In the genomic region with DNA sequence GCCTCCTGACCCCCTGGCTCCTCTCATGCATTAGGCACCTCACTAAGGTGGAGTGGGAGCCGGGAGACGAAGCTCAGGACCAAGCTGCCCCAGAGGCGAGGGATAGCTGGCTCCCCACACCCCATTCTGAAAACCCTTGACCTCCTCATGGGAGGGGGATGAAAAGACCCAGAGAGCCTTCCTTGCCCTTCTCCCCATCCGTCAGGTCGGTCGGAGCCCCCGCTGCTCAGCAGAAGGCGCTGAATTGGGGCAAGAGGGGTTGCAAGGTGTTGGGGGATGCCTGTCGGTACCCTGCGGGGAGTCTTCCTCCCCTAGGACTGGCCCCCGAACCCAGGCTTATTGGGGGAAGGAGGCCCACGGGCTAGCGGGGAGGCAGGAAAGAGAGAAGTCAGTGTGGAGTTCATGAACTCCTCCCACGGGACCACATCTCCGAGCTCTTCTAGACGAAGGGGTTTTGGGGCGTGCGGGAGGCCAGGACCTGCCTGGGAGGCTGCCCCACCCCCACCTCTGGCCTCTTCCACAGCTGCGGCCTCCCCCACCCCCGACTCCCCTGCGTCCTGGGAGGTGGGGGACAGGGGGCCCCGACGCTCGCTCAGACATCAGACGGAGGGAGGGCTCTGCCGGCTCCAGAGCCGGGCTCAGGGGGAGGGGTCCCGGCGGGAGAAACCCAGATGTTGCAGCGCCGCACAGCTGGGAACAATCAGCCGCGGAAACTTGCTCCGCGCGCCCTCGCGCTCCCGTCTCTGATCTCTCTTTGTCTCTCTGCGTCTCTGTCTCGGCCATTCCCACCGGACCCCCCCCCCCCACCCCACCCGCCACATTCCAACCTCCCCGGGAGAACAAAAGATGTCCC, we compare ENCODE assay signal across 9 cellular contexts. TPM values are rescaled to one million over a fixed set of nuclear protein-coding genes. Genes with fewer than 3 reads are reported as not detected.
DNase-seq lines count a peak whose midpoint lies in the region; ATAC-seq and TF ChIP-seq lines count a peak whose summit lies in the region.
"Had no signal": no experiment of that assay in that cellular context is flagged by ENCODE, and none has a peak within 500 bp of the region (broad histone marks: within the 10 kb centered on the region; RNA-seq: fewer than 3 reads in every experiment).

No MANE protein-coding gene starts in this region.

- no peak for TF ChIP-seq RAD21 in HCT116 (IDR thresholded peaks at IDR 0.05; ENCODE audit: low read depth)

- TF ChIP-seq POLR2A in HCT116 (IDR thresholded peaks at IDR 0.05; ENCODE audit: borderline replicate concordance, extremely low read depth, insufficient read depth, insufficient read length) (no peak), erythroblast (IDR thresholded peaks at IDR 0.05; ENCODE audit: low read length) (no peak)

- peaks cover 30 to 35% of the 10 kb centered on the region in 2 donors for H3K27me3 Mint-ChIP-seq in stimulated activated naive B cell treated with anti-CD40 and anti-IgM and Interleukin-4, amounts not matched to agents 10 μg/mL and 1 μg/mL and 100 μg/mL, for 72 hours

- RAD21 ChIA-PET in HCT116 (lab: Charles Lee; ENCODE audit: low non-redundant PET in 1 of 2, low total read pairs in 2 of 2, uncharacterized antibody in 2 of 2, unreplicated experiment in 2 of 2): no interaction called here

- peaks cover 30% of the 10 kb centered on the region; the same call in 1 of the 2 replicates for H3K79me2 ChIP-seq in HCT116 (ENCODE audit: insufficient read depth, low read length)

- H3K36me3 ChIP-seq in HCT116 (ENCODE audit: control insufficient read depth in 1 of 2, insufficient read depth in 2 of 2, low read length in 2 of 2): peaks cover 0 to 5% of the 10 kb centered on the region in 2 experiments; a peak in 2 of 4 replicates
- H3K36me3 ChIP-seq in iPS-15b (ENCODE audit: control insufficient read depth, insufficient read depth, low read length): peaks cover 22% of the 10 kb centered on the region

- H3K27ac ChIP-seq in HCT116 (ENCODE audit: low read depth, low read length): peak overlapping the region; percentile 73
- H3K27ac ChIP-seq: KMS-11 had no signal

- H3K9me3 ChIP-seq in HCT116 (ENCODE audit: control insufficient read depth in 1 of 2, insufficient read depth in 1 of 2, low read depth in 1 of 2, low read length in 2 of 2) (no peaks in the 10 kb centered on the region), iPS-15b (ENCODE audit: control insufficient read depth, insufficient read depth, low read length) (no peaks in the 10 kb centered on the region)

- no peak overlapping the region for H2AFZ ChIP-seq in HCT116 (ENCODE audit: low read depth, low read length, poor library complexity, severe bottlenecking)

- H3K4me1 ChIP-seq in HCT116 (ENCODE audit: control insufficient read depth in 1 of 2, insufficient read depth in 2 of 2, low read length in 2 of 2) (peaks cover 17 to 40% of the 10 kb centered on the region in 2 experiments), iPS-15b (ENCODE audit: control insufficient read depth, insufficient read depth, low read length) (peaks cover 3% of the 10 kb centered on the region)

- no TSS peak for BruUV-seq in HCT116 (replicated peaks; lab: Mats Ljungman, UMichigan)

- POLR2A ChIA-PET in HCT116 (lab: Charles Lee): interaction anchor here (1.4 kb wide), 1 partner anchor 13 kb away, joined by 3 read pairs; no protein-coding TSS in a partner anchor

- no peaks in the 10 kb centered on the region for H3K9me3 Mint-ChIP-seq in stimulated activated naive B cell treated with anti-CD40 and anti-IgM and Interleukin-4, amounts not matched to agents 10 μg/mL and 1 μg/mL and 100 μg/mL, for 72 hours

- peak; percentile 31 for ATAC-seq in HCT116
- ATAC-seq in stimulated activated naive B cell treated with anti-CD40 and anti-IgM and Interleukin-4, amounts not matched to agents 10 μg/mL and 1 μg/mL and 100 μg/mL, for 72 hours (replicated peaks): peak; percentile 6 to 26
- no peak for ATAC-seq in GM19455 (IDR thresholded peaks at IDR 0.05; ENCODE audit: unreplicated experiment)

- peak overlapping the region; percentile 79 for H3K4me2 ChIP-seq in HCT116 (ENCODE audit: low read length)
- H3K4me2 ChIP-seq: KMS-11 had no signal

- H3K27me3 ChIP-seq in HCT116 (ENCODE audit: insufficient read depth, low read length) (no peaks in the 10 kb centered on the region), iPS-15b (ENCODE audit: control insufficient read depth, insufficient read depth, low read length) (no peaks in the 10 kb centered on the region)

- intact Hi-C loops in HCT116 (cut with micrococcal nuclease): no loop called here

- no peaks in the 10 kb centered on the region for H3K9me2 ChIP-seq in HCT116 (ENCODE audit: insufficient read depth)

- DNase-seq in HCT116 (ENCODE audit: low read depth, low spot score) (no peak), astrocyte of the cerebellum (ENCODE audit: low read depth) (no peak), erythroblast (lab: John Stamatoyannopoulos, UW) (no peak), GF-D8 (lab: John Stamatoyannopoulos, UW) (no peak)
- no peak for DNase-seq in stimulated activated naive B cell treated with anti-CD40 and anti-IgM and Interleukin-4, amounts not matched to agents 10 μg/mL and 1 μg/mL and 100 μg/mL, for 72 hours

- H3K4me3 ChIP-seq in HCT116 (replicated peaks in 1 of 2; ENCODE audit: low read depth in 1 of 2, low read length in 2 of 2) (peak overlapping the region; percentile 77 to 79), astrocyte of the cerebellum (ENCODE audit: low read depth, low read length) (peak overlapping the region; percentile 57), iPS-15b (ENCODE audit: low read depth, low read length) (peak overlapping the region; percentile 85)
- H3K4me3 ChIP-seq: lung had no signal

- CTCF ChIA-PET in HCT116 (lab: Charles Lee): interaction anchor here (0.9 to 1.6 kb wide), 3 partner anchors 16 to 359 kb away, joined by 3 to 8 read pairs (median 3); no protein-coding TSS in a partner anchor

- no peak overlapping the region for H3K27ac Mint-ChIP-seq in stimulated activated naive B cell treated with anti-CD40 and anti-IgM and Interleukin-4, amounts not matched to agents 10 μg/mL and 1 μg/mL and 100 μg/mL, for 72 hours

- no peaks in the 10 kb centered on the region for H4K20me1 ChIP-seq in HCT116 (ENCODE audit: insufficient read depth)

- peaks cover 8 to 19% of the 10 kb centered on the region in 2 donors for H3K4me1 Mint-ChIP-seq in stimulated activated naive B cell treated with anti-CD40 and anti-IgM and Interleukin-4, amounts not matched to agents 10 μg/mL and 1 μg/mL and 100 μg/mL, for 72 hours

- peak overlapping the region; percentile 50 to 61 for H3K4me3 Mint-ChIP-seq in stimulated activated naive B cell treated with anti-CD40 and anti-IgM and Interleukin-4, amounts not matched to agents 10 μg/mL and 1 μg/mL and 100 μg/mL, for 72 hours

- TF ChIP-seq CTCF in HCT116 (IDR thresholded peaks at IDR 0.05 in 2 of 3, conservative IDR thresholded peaks at IDR 0.05 in 1 of 3; ENCODE audit: borderline replicate concordance in 1 of 3, insufficient read depth in 1 of 3, low read depth in 2 of 3, low read length in 2 of 3): no peak
- TF ChIP-seq CTCF in astrocyte of the cerebellum (IDR thresholded peaks at IDR 0.05; ENCODE audit: low read depth, low read length, missing control alignments): no peak

- H3K36me3 Mint-ChIP-seq in stimulated activated naive B cell treated with anti-CD40 and anti-IgM and Interleukin-4, amounts not matched to agents 10 μg/mL and 1 μg/mL and 100 μg/mL, for 72 hours: no peaks in the 10 kb centered on the region

- H3K9ac ChIP-seq in HCT116 (ENCODE audit: low read length) (peak overlapping the region; percentile 94), iPS-15b (ENCODE audit: low read depth, low read length) (peak overlapping the region; percentile 76)
- H3K9ac ChIP-seq: KMS-11 had no signal

- in situ Hi-C loops in astrocyte of the cerebellum (cut with HindIII; ENCODE audit: low sequenced_read_pairs): no loop called here

TF ChIP-seq in HCT116, 20 proteins besides CTCF, POLR2A, EP300 and RAD21:
- no peak for TF ChIP-seq CBX3 (IDR thresholded peaks at IDR 0.05; ENCODE audit: low read depth)
- no peak for TF ChIP-seq SIN3A (IDR thresholded peaks at IDR 0.05; ENCODE audit: low read depth)
- peak; percentile 2; the same call in 1 of the 2 replicates for TF ChIP-seq ZFX (IDR thresholded peaks at IDR 0.05)
- no peak for TF ChIP-seq POLR2AphosphoS5 (IDR thresholded peaks at IDR 0.05; ENCODE audit: low read depth, low read length)

RNA-seq across cellular contexts. Expression of gene MFAP2, which starts 0.7 kb away (rescaled TPM):
- 63.1 TPM for total RNA-seq in HCT116 (2021; ENCODE audit: unreplicated experiment)
- polyA plus RNA-seq in HCT116 (2012): 81.1 and 81.3 TPM in 2 replicates

RNA-seq across cellular contexts. Expression of gene ATP13A2, which starts 32.0 kb away (rescaled TPM):
- total RNA-seq in HCT116 (2021; ENCODE audit: unreplicated experiment): 60.5 TPM
- 74.0 and 75.2 TPM in 2 replicates for polyA plus RNA-seq in HCT116 (2012)

RNA-seq across cellular contexts. Expression of gene CROCC, which starts 58.0 kb away (rescaled TPM):
- total RNA-seq in HCT116 (2021; ENCODE audit: unreplicated experiment): 30.1 TPM
- polyA plus RNA-seq in HCT116 (2012): 17.8 and 19.2 TPM in 2 replicates
